In the genomic region with DNA sequence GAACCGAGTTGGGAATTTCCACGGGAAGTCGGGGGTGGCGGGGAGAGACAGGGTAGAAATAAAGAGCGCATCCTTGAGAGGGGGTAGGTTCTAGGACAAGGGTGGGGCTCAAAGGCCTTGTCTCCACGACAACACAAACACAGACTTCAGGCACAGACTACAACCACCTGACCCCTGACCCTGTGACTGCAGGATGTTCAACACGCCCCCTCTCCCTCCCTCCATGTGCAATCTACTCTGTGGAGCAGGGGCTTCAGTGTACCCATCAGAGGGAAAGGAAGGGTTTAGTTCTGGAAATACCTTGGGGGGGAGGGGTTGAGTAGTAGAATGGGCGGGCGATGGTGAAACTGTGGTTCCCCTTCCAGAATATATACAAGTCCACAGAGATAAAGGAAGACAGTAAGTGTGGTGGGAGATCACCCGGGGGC, we compare ENCODE assay signal across 8 cellular contexts. TPM values are rescaled to one million over a fixed set of nuclear protein-coding genes. Genes with fewer than 3 reads are reported as not detected.
A peak's percentile ranks its signal among the peaks of the same experiment; 100 is the strongest.
DNase-seq lines count a peak whose midpoint lies in the region; ATAC-seq and TF ChIP-seq lines count a peak whose summit lies in the region.

No MANE protein-coding gene starts in this region.

- no peaks in the 10 kb centered on the region for H3K9me3 Mint-ChIP-seq in CD8-positive, alpha-beta T cell
- H3K9me3 Mint-ChIP-seq in activated naive CD8-positive, alpha-beta T cell (ENCODE audit: low read depth), result no peaks in the 10 kb centered on the region

- intact Hi-C loops in CD8-positive, alpha-beta T cell (cut with DNase I, micrococcal nuclease), result loop anchor here (1.0 to 10.0 kb wide), 10 partner anchors 9 to 1120 kb away; a partner anchor contains a TSS
- intact Hi-C loops in head of caudate nucleus (cut with DNase I) (no loop called here), ovary (cut with DNase I) (loop anchor here in 2 of 4 donors (10.0 kb wide), 2 partner anchors 100 to 110 kb away; a partner anchor contains a TSS)

- peak overlapping the region; percentile 98 for H3K4me3 Mint-ChIP-seq in CD8-positive, alpha-beta T cell
- H3K4me3 Mint-ChIP-seq in activated naive CD8-positive, alpha-beta T cell, result peak overlapping the region; percentile 97

- POLR2A ChIA-PET in CD8-positive, alpha-beta T cell (lab: Charles Lee), result interaction anchor here (1.4 kb wide), 1 partner anchor 30 kb away, joined by 3 read pairs; no protein-coding TSS in a partner anchor

- TF ChIP-seq EP300 in ovary (IDR thresholded peaks at IDR 0.05), result no peak

- peak in 6 of 7 experiments; percentile 43 to 78 (median 64) for DNase-seq in CD8-positive, alpha-beta T cell
- peak; percentile 74 for DNase-seq in HT1080 (ENCODE audit: low read depth)
- peak in 41 of 42 donors; percentile 29 to 87 (median 66) for DNase-seq in head of caudate nucleus
- peak in 4 of 5 donors; percentile 67 to 85 (median 68) for DNase-seq in ovary
- peak; percentile 74 for DNase-seq in ureter (ENCODE audit: low spot score)

- TF ChIP-seq CTCF in CD8-positive, alpha-beta T cell (IDR thresholded peaks at IDR 0.05), result no peak
- TF ChIP-seq CTCF in ovary (IDR thresholded peaks at IDR 0.05), result no peak

- H3K4me1 ChIP-seq in CD8-positive, alpha-beta T cell (ENCODE audit: insufficient read depth, low read length), result peaks cover 56% of the 10 kb centered on the region
- H3K4me1 ChIP-seq in ovary (ENCODE audit: insufficient read depth), result peaks cover 8% of the 10 kb centered on the region

- CTCF ChIA-PET in CD8-positive, alpha-beta T cell (lab: Charles Lee), result no interaction called here

- H3K27ac ChIP-seq in CD8-positive, alpha-beta T cell (ENCODE audit: low read depth, low read length), result peak overlapping the region; percentile 86
- peak overlapping the region; percentile 93 to 96 for H3K27ac ChIP-seq in ovary

- H3K27ac Mint-ChIP-seq in CD8-positive, alpha-beta T cell, result peak overlapping the region; percentile 97
- peak overlapping the region; percentile 97 for H3K27ac Mint-ChIP-seq in activated naive CD8-positive, alpha-beta T cell

- H3K36me3 Mint-ChIP-seq in CD8-positive, alpha-beta T cell, result peaks cover 53% of the 10 kb centered on the region
- H3K36me3 Mint-ChIP-seq in activated naive CD8-positive, alpha-beta T cell, result peaks cover 3% of the 10 kb centered on the region

- TF ChIP-seq POLR2A in Raji (IDR thresholded peaks at IDR 0.05; ENCODE audit: insufficient read depth, low read depth, low read length) (0 out of 2 replicates have a peak, but pooled peaks have one; percentile 4), ovary (IDR thresholded peaks at IDR 0.05) (peak; percentile 34)

- peak overlapping the region; percentile 100 for H3K4me3 ChIP-seq in CD8-positive, alpha-beta T cell (ENCODE audit: low read depth, low read length)
- H3K4me3 ChIP-seq in ovary, result peak overlapping the region; percentile 64

- no peaks in the 10 kb centered on the region for H3K27me3 Mint-ChIP-seq in CD8-positive, alpha-beta T cell (ENCODE audit: low read depth)
- H3K27me3 Mint-ChIP-seq in activated naive CD8-positive, alpha-beta T cell, result no peaks in the 10 kb centered on the region

- H3K36me3 ChIP-seq in CD8-positive, alpha-beta T cell (ENCODE audit: insufficient read depth, low read length), result peaks cover 11% of the 10 kb centered on the region
- no peaks in the 10 kb centered on the region for H3K36me3 ChIP-seq in ovary

- ATAC-seq in CD8-positive, alpha-beta T cell, result peak; percentile 29
- no peak for ATAC-seq in HG03521 (IDR thresholded peaks at IDR 0.05; ENCODE audit: unreplicated experiment)

- no peaks in the 10 kb centered on the region for H3K9me3 ChIP-seq in CD8-positive, alpha-beta T cell (ENCODE audit: low read length)
- no peaks in the 10 kb centered on the region for H3K9me3 ChIP-seq in ovary

- peaks cover 67% of the 10 kb centered on the region for H3K4me1 Mint-ChIP-seq in CD8-positive, alpha-beta T cell (ENCODE audit: low read depth)
- peaks cover 60% of the 10 kb centered on the region for H3K4me1 Mint-ChIP-seq in activated naive CD8-positive, alpha-beta T cell (ENCODE audit: low read depth)

- 0 to 1% (median 1%) methylated on average over 10 of the region's 10 CpGs for WGBS in ovary, 3 donors

- H3K27me3 ChIP-seq in CD8-positive, alpha-beta T cell (ENCODE audit: insufficient read depth, low read length), result no peaks in the 10 kb centered on the region
- H3K27me3 ChIP-seq in ovary, result no peaks in the 10 kb centered on the region

RNA-seq across cellular contexts. Expression of a gene that starts 0.7 kb away (rescaled TPM):
- total RNA-seq in CD8-positive, alpha-beta T cell, result 100 to 1,000 TPM; 246 TPM
- total RNA-seq in HT1080 (2014; rRNA removed; shearing (Covaris generic)), result 42.4 and 68.0 TPM in 2 replicates
- 90.8 and 92.5 TPM in 2 replicates for polyA plus RNA-seq in HT1080 (2015; cell fraction: cytosol; rRNA removed)
- 90.1 and 109 TPM in 2 replicates for polyA plus RNA-seq in HT1080 (2015; cell fraction: nucleus; rRNA removed)
- total RNA-seq in ovary (100 to 1,000 TPM in 1 of 7 donors, 10 to 100 TPM in 6; 33.7 to 121 (median 66.9) TPM), ureter (132 TPM)
- 10 to 100 TPM; 24.4 to 40.5 TPM for polyA plus RNA-seq in ovary

RNA-seq across cellular contexts. Expression of a gene that starts 3.0 kb away (rescaled TPM):
- 1 to 10 TPM; 8.8 to 9.3 TPM for total RNA-seq in CD8-positive, alpha-beta T cell
- total RNA-seq in HT1080 (2014; rRNA removed; shearing (Covaris generic)), result 10.9 and 12.4 TPM in 2 replicates
- polyA plus RNA-seq in HT1080 (2015; cell fraction: cytosol; rRNA removed), result 9.8 and 10.2 TPM in 2 replicates
- 9.7 TPM in 2 replicates for polyA plus RNA-seq in HT1080 (2015; cell fraction: nucleus; rRNA removed)
- total RNA-seq in ovary (10 to 100 TPM; 17.9 to 38.0 (median 26.1) TPM), ureter (24.2 TPM)
- 10 to 100 TPM; 13.7 to 26.5 TPM for polyA plus RNA-seq in ovary

RNA-seq across cellular contexts. Expression of a gene that starts 8.2 kb away (rescaled TPM):
- total RNA-seq in CD8-positive, alpha-beta T cell, result 10 to 100 TPM; 13.7 to 14.2 TPM
- total RNA-seq in HT1080 (2014; rRNA removed; shearing (Covaris generic)), result 108 and 114 TPM in 2 replicates
- polyA plus RNA-seq in HT1080 (2015; cell fraction: cytosol; rRNA removed), result 74.0 and 74.1 TPM in 2 replicates
- 62.7 and 64.1 TPM in 2 replicates for polyA plus RNA-seq in HT1080 (2015; cell fraction: nucleus; rRNA removed)
- 10 to 100 TPM; 18.8 to 38.9 (median 33.4) TPM for total RNA-seq in ovary
- polyA plus RNA-seq in ovary, result 10 to 100 TPM; 30.8 to 81.5 TPM
- total RNA-seq in ureter, result 28.8 TPM

RNA-seq across cellular contexts. Expression of a gene that starts 15.8 kb away (rescaled TPM):
- 10 to 100 TPM; 28.8 to 29.7 TPM for total RNA-seq in CD8-positive, alpha-beta T cell
- 37.3 and 37.6 TPM in 2 replicates for total RNA-seq in HT1080 (2014; rRNA removed; shearing (Covaris generic))
- 37.7 and 42.6 TPM in 2 replicates for polyA plus RNA-seq in HT1080 (2015; cell fraction: cytosol; rRNA removed)
- polyA plus RNA-seq in HT1080 (2015; cell fraction: nucleus; rRNA removed), result 185 and 203 TPM in 2 replicates
- 10 to 100 TPM; 41.4 to 82.0 (median 64.9) TPM for total RNA-seq in ovary
- polyA plus RNA-seq in ovary, result 10 to 100 TPM; 26.9 to 66.0 TPM
- total RNA-seq in ureter, result 163 TPM

RNA-seq across cellular contexts. Expression of a gene that starts 25.1 kb away (rescaled TPM):
- total RNA-seq in CD8-positive, alpha-beta T cell, result 10 to 100 TPM in 1 of 2 experiments, 1 to 10 TPM in 1; 9.4 to 11.2 TPM
- 194 and 225 TPM in 2 replicates for total RNA-seq in HT1080 (2014; rRNA removed; shearing (Covaris generic))
- 260 and 275 TPM in 2 replicates for polyA plus RNA-seq in HT1080 (2015; cell fraction: cytosol; rRNA removed)
- polyA plus RNA-seq in HT1080 (2015; cell fraction: nucleus; rRNA removed), result 173 and 211 TPM in 2 replicates
- total RNA-seq in ovary, result 10 to 100 TPM in 6 of 7 donors, 1 to 10 TPM in 1; 9.8 to 46.8 (median 42.0) TPM
- polyA plus RNA-seq in ovary, result 10 to 100 TPM; 80.3 to 83.0 TPM
- total RNA-seq in ureter, result 49.9 TPM
